8 cellular contexts compared by ENCODE assay signal in genomic region chr6:34145161-34146020, GRCh38. TPM values are rescaled to one million over a fixed set of nuclear protein-coding genes. Genes with fewer than 3 reads are reported as not detected.
DNase-seq lines count a peak whose midpoint lies in the region; ATAC-seq, FAIRE-seq and TF ChIP-seq lines count a peak whose summit lies in the region.

No MANE protein-coding gene starts in this region.

- peak; percentile 32 for DNase-seq in Ammon's horn (ENCODE audit: low spot score)
- peak; percentile 41 for DNase-seq in HTR-8/SVneo (ENCODE audit: insufficient read length, low spot score)
- peak; percentile 29 for DNase-seq in activated CD8-positive, alpha-beta T cell treated with anti-CD3 and anti-CD28 coated beads, Interleukin-2, amount 10 ng/mL, durations not matched to agents 7 days and 5 days
- peak; percentile 63 for DNase-seq in epithelial cell of esophagus (ENCODE audit: low read depth)
- peak; percentile 57 for DNase-seq in natural killer cell treated with Interleukin-12 subunit alpha and Interleukin-12 subunit beta and Interleukin-15 and Interleukin-18, amount 100 ng/mL, for 72 hours (ENCODE audit: low spot score)
- no peak for DNase-seq in frontal cortex (ENCODE audit: low spot score in 2 of 2)

- no peak for TF ChIP-seq CTCF in epithelial cell of esophagus (IDR thresholded peaks at IDR 0.05; ENCODE audit: insufficient read depth, low read depth, low read length, missing control alignments)

- POLR2A ChIA-PET in activated CD8-positive, alpha-beta T cell treated with anti-CD3 and anti-CD28 coated beads, Interleukin-2, amount 10 ng/mL, durations not matched to agents 7 days and 5 days (lab: Charles Lee), result no interaction called here

- CTCF ChIA-PET in activated CD8-positive, alpha-beta T cell treated with anti-CD3 and anti-CD28 coated beads, Interleukin-2, amount 10 ng/mL, durations not matched to agents 7 days and 5 days (lab: Charles Lee), result interaction anchor here (1.0 to 1.1 kb wide), 2 partner anchors 8 to 10 kb away, joined by 3 to 4 read pairs; no protein-coding TSS in a partner anchor

- H3K4me3 ChIP-seq in epithelial cell of esophagus (ENCODE audit: low read length), result peak overlapping the region; percentile 26

- no peaks in the 10 kb centered on the region for H3K36me3 Mint-ChIP-seq in activated CD8-positive, alpha-beta T cell treated with anti-CD3 and anti-CD28 coated beads, Interleukin-2, amount 10 ng/mL, durations not matched to agents 7 days and 5 days (ENCODE audit: low read depth)
- H3K36me3 Mint-ChIP-seq in natural killer cell treated with Interleukin-12 subunit alpha and Interleukin-12 subunit beta and Interleukin-15 and Interleukin-18, amount 100 ng/mL, for 72 hours, result no peaks in the 10 kb centered on the region

- peaks cover 11% of the 10 kb centered on the region for H3K4me1 Mint-ChIP-seq in activated CD8-positive, alpha-beta T cell treated with anti-CD3 and anti-CD28 coated beads, Interleukin-2, amount 10 ng/mL, durations not matched to agents 7 days and 5 days (ENCODE audit: low read depth)
- peaks cover 0 to 6% of the 10 kb centered on the region in 2 donors for H3K4me1 Mint-ChIP-seq in natural killer cell treated with Interleukin-12 subunit alpha and Interleukin-12 subunit beta and Interleukin-15 and Interleukin-18, amount 100 ng/mL, for 72 hours (ENCODE audit: low read depth in 2 of 2)

- no peaks in the 10 kb centered on the region for H3K9me3 Mint-ChIP-seq in activated CD8-positive, alpha-beta T cell treated with anti-CD3 and anti-CD28 coated beads, Interleukin-2, amount 10 ng/mL, durations not matched to agents 7 days and 5 days (ENCODE audit: insufficient read depth)
- no peaks in the 10 kb centered on the region for H3K9me3 Mint-ChIP-seq in natural killer cell treated with Interleukin-12 subunit alpha and Interleukin-12 subunit beta and Interleukin-15 and Interleukin-18, amount 100 ng/mL, for 72 hours

- peak; percentile 25 for ATAC-seq in activated CD8-positive, alpha-beta T cell treated with anti-CD3 and anti-CD28 coated beads, Interleukin-2, amount 10 ng/mL, durations not matched to agents 7 days and 5 days
- peak in 1 of 2 donors; percentile 40 for ATAC-seq in natural killer cell treated with Interleukin-12 subunit alpha and Interleukin-12 subunit beta and Interleukin-15 and Interleukin-18, amount 100 ng/mL, for 72 hours
- ATAC-seq in GM21529 (IDR thresholded peaks at IDR 0.05; ENCODE audit: unreplicated experiment) (no peak), HG02763 (IDR thresholded peaks at IDR 0.05; ENCODE audit: unreplicated experiment) (no peak)

- no peak overlapping the region for H3K27ac Mint-ChIP-seq in activated CD8-positive, alpha-beta T cell treated with anti-CD3 and anti-CD28 coated beads, Interleukin-2, amount 10 ng/mL, durations not matched to agents 7 days and 5 days
- H3K27ac Mint-ChIP-seq in natural killer cell treated with Interleukin-12 subunit alpha and Interleukin-12 subunit beta and Interleukin-15 and Interleukin-18, amount 100 ng/mL, for 72 hours, result no peak overlapping the region

- H3K4me3 Mint-ChIP-seq in activated CD8-positive, alpha-beta T cell treated with anti-CD3 and anti-CD28 coated beads, Interleukin-2, amount 10 ng/mL, durations not matched to agents 7 days and 5 days, result no peak overlapping the region
- peak overlapping the region; percentile 41 for H3K4me3 Mint-ChIP-seq in natural killer cell treated with Interleukin-12 subunit alpha and Interleukin-12 subunit beta and Interleukin-15 and Interleukin-18, amount 100 ng/mL, for 72 hours

- FAIRE-seq in HTR-8/SVneo (lab: Jason Lieb, UNC), result peak; percentile 55
- no peak for FAIRE-seq in frontal cortex (lab: Jason Lieb, UNC)

- peaks cover 68% of the 10 kb centered on the region for H3K27me3 Mint-ChIP-seq in activated CD8-positive, alpha-beta T cell treated with anti-CD3 and anti-CD28 coated beads, Interleukin-2, amount 10 ng/mL, durations not matched to agents 7 days and 5 days (ENCODE audit: low read depth)
- H3K27me3 Mint-ChIP-seq in natural killer cell treated with Interleukin-12 subunit alpha and Interleukin-12 subunit beta and Interleukin-15 and Interleukin-18, amount 100 ng/mL, for 72 hours, result peaks cover 40 to 43% of the 10 kb centered on the region in 2 donors

RNA-seq across cellular contexts. Expression of gene GRM4, which starts 0.5 kb away (rescaled TPM):
- total RNA-seq in activated CD8-positive, alpha-beta T cell treated with anti-CD3 and anti-CD28 coated beads, Interleukin-2, amount 10 ng/mL, durations not matched to agents 7 days and 5 days, result not detected
- total RNA-seq in natural killer cell treated with Interleukin-12 subunit alpha and Interleukin-12 subunit beta and Interleukin-15 and Interleukin-18, amount 100 ng/mL, for 72 hours, result not detected
- 3.7 TPM for total RNA-seq in frontal cortex

Comparison
In these comparisons a context has a peak if more than half of its experiments do, and no peak if none do; other contexts are left out.
1. DNase-seq: peak in Ammon's horn (single experiment), HTR-8/SVneo (single experiment), activated CD8-positive, alpha-beta T cell treated with anti-CD3 and anti-CD28 coated beads, Interleukin-2, amount 10 ng/mL, durations not matched to agents 7 days and 5 days (single experiment), epithelial cell of esophagus (single experiment) and natural killer cell treated with Interleukin-12 subunit alpha and Interleukin-12 subunit beta and Interleukin-15 and Interleukin-18, amount 100 ng/mL, for 72 hours (single experiment); none in frontal cortex (0 of 2).